ENCODE assay signal across 1 cellular context in genomic region chr15:80913541-80913940, GRCh38.
TF ChIP-seq lines count a peak whose summit lies in the region.

No MANE protein-coding gene starts in this region.

TF ChIP-seq in HepG2, 621 proteins besides CTCF, POLR2A, EP300 and RAD21 (continued from another document and continues in another):
- TF ChIP-seq ZNF609 (CRISPR knock-in tag; IDR thresholded peaks at IDR 0.05; ENCODE audit: borderline replicate concordance): no peak
- no peak for TF ChIP-seq CHCHD3 (CRISPR knock-in tag; IDR thresholded peaks at IDR 0.05)
- TF ChIP-seq ZBTB20 (CRISPR knock-in tag; IDR thresholded peaks at IDR 0.05; ENCODE audit: borderline replicate concordance, low read depth): no peak
- no peak for TF ChIP-seq NCOR1 (IDR thresholded peaks at IDR 0.05; ENCODE audit: borderline replicate concordance, low read length)
- TF ChIP-seq ZFP1 (CRISPR knock-in tag; IDR thresholded peaks at IDR 0.05): no peak
- TF ChIP-seq CBX2 (IDR thresholded peaks at IDR 0.05; ENCODE audit: low read depth, low read length): no peak
- TF ChIP-seq CBX2 (CRISPR knock-in tag; IDR thresholded peaks at IDR 0.05; ENCODE audit: low read depth): no peak
- TF ChIP-seq SP140L (CRISPR knock-in tag; IDR thresholded peaks at IDR 0.05; ENCODE audit: borderline replicate concordance): no peak
- no peak for TF ChIP-seq ZBTB38 (CRISPR knock-in tag; IDR thresholded peaks at IDR 0.05)
- no peak for TF ChIP-seq MED1 (CRISPR knock-in tag; IDR thresholded peaks at IDR 0.05)
- peak; percentile 70 for TF ChIP-seq FOXA3 (CRISPR knock-in tag; IDR thresholded peaks at IDR 0.05)
- TF ChIP-seq ZNF850 (CRISPR knock-in tag; conservative IDR thresholded peaks at IDR 0.05): no peak
- no peak for TF ChIP-seq TOE1 (CRISPR knock-in tag; IDR thresholded peaks at IDR 0.05)
- no peak for TF ChIP-seq HDAC2 (CRISPR knock-in tag; IDR thresholded peaks at IDR 0.05)
- TF ChIP-seq ZNF761 (CRISPR knock-in tag; conservative IDR thresholded peaks at IDR 0.05): no peak
- no peak for TF ChIP-seq HCFC1 (IDR thresholded peaks at IDR 0.05; ENCODE audit: low read depth, low read length)
- no peak for TF ChIP-seq CREBL2 (CRISPR knock-in tag; IDR thresholded peaks at IDR 0.05; ENCODE audit: borderline replicate concordance)
- TF ChIP-seq, protein P1, sequence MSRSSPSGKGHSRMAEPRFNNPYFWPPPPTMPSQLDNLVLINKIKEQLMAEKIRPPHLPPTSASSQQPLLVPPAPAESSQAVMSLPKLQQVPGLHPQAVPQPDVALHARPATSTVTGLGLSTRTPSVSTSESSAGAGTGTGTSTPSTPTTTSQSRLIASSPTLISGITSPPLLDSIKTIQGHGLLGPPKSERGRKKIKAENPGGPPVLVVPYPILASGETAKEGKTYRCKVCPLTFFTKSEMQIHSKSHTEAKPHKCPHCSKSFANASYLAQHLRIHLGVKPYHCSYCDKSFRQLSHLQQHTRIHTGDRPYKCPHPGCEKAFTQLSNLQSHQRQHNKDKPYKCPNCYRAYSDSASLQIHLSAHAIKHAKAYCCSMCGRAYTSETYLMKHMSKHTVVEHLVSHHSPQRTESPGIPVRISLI (CRISPR knock-in tag; IDR thresholded peaks at IDR 0.05; ENCODE audit: borderline replicate concordance): no peak
- TF ChIP-seq ZNF24 (IDR thresholded peaks at IDR 0.05): no peak
- TF ChIP-seq MEF2D (CRISPR knock-in tag; IDR thresholded peaks at IDR 0.05): no peak
- no peak for TF ChIP-seq ZNF572 (CRISPR knock-in tag; IDR thresholded peaks at IDR 0.05)
- TF ChIP-seq FOXA1 (IDR thresholded peaks at IDR 0.05): no peak
- peak; percentile 51; the same call in 1 of the 2 replicates for TF ChIP-seq FOXA1 (CRISPR knock-in tag; IDR thresholded peaks at IDR 0.05)
- TF ChIP-seq PPARG (CRISPR knock-in tag; conservative IDR thresholded peaks at IDR 0.05): 0 out of 2 replicates have a peak, but pooled peaks have one; percentile 13
- peak; percentile 66 for TF ChIP-seq ARID5B (CRISPR knock-in tag; IDR thresholded peaks at IDR 0.05)
- TF ChIP-seq ZBTB7A (CRISPR knock-in tag; IDR thresholded peaks at IDR 0.05): no peak
- TF ChIP-seq MIER2 (CRISPR knock-in tag; IDR thresholded peaks at IDR 0.05): no peak
- no peak for TF ChIP-seq ZNF121 (CRISPR knock-in tag; IDR thresholded peaks at IDR 0.05)
- no peak for TF ChIP-seq ZNF709 (CRISPR knock-in tag; IDR thresholded peaks at IDR 0.05)
- TF ChIP-seq, protein P2, sequence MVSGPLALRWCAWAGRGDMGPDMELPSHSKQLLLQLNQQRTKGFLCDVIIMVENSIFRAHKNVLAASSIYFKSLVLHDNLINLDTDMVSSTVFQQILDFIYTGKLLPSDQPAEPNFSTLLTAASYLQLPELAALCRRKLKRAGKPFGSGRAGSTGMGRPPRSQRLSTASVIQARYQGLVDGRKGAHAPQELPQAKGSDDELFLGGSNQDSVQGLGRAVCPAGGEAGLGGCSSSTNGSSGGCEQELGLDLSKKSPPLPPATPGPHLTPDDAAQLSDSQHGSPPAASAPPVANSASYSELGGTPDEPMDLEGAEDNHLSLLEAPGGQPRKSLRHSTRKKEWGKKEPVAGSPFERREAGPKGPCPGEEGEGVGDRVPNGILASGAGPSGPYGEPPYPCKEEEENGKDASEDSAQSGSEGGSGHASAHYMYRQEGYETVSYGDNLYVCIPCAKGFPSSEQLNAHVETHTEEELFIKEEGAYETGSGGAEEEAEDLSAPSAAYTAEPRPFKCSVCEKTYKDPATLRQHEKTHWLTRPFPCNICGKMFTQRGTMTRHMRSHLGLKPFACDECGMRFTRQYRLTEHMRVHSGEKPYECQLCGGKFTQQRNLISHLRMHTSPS (CRISPR knock-in tag; IDR thresholded peaks at IDR 0.05; ENCODE audit: low read depth): no peak
- TF ChIP-seq ZNF17 (CRISPR knock-in tag; IDR thresholded peaks at IDR 0.05): no peak
- TF ChIP-seq, protein P3, sequence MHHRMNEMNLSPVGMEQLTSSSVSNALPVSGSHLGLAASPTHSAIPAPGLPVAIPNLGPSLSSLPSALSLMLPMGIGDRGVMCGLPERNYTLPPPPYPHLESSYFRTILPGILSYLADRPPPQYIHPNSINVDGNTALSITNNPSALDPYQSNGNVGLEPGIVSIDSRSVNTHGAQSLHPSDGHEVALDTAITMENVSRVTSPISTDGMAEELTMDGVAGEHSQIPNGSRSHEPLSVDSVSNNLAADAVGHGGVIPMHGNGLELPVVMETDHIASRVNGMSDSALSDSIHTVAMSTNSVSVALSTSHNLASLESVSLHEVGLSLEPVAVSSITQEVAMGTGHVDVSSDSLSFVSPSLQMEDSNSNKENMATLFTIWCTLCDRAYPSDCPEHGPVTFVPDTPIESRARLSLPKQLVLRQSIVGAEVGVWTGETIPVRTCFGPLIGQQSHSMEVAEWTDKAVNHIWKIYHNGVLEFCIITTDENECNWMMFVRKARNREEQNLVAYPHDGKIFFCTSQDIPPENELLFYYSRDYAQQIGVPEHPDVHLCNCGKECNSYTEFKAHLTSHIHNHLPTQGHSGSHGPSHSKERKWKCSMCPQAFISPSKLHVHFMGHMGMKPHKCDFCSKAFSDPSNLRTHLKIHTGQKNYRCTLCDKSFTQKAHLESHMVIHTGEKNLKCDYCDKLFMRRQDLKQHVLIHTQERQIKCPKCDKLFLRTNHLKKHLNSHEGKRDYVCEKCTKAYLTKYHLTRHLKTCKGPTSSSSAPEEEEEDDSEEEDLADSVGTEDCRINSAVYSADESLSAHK (CRISPR knock-in tag; IDR thresholded peaks at IDR 0.05; ENCODE audit: borderline replicate concordance): no peak
- no peak for TF ChIP-seq AGO2 (optimal IDR thresholded peaks at IDR 0.05; ENCODE audit: low read depth, low read length)
- TF ChIP-seq FOXP1 (IDR thresholded peaks at IDR 0.05): no peak
- TF ChIP-seq FOXP1 (CRISPR knock-in tag; IDR thresholded peaks at IDR 0.05): peak; percentile 63
- TF ChIP-seq POGZ (CRISPR knock-in tag; IDR thresholded peaks at IDR 0.05): no peak
- no peak for TF ChIP-seq NFE2L1 (CRISPR knock-in tag; IDR thresholded peaks at IDR 0.05; ENCODE audit: borderline replicate concordance)
- TF ChIP-seq TRAFD1 (CRISPR knock-in tag; IDR thresholded peaks at IDR 0.05; ENCODE audit: borderline replicate concordance): no peak
- peak; percentile 100 for TF ChIP-seq ZNF792 (CRISPR knock-in tag; IDR thresholded peaks at IDR 0.05)
- TF ChIP-seq ZKSCAN8 (CRISPR knock-in tag; IDR thresholded peaks at IDR 0.05; ENCODE audit: borderline replicate concordance): no peak
- TF ChIP-seq ZNF580 (CRISPR knock-in tag; IDR thresholded peaks at IDR 0.05; ENCODE audit: borderline replicate concordance, low read depth): no peak
- no peak for TF ChIP-seq ZEB1 (IDR thresholded peaks at IDR 0.05; ENCODE audit: insufficient replicate concordance, low read depth)
- TF ChIP-seq, protein P4, sequence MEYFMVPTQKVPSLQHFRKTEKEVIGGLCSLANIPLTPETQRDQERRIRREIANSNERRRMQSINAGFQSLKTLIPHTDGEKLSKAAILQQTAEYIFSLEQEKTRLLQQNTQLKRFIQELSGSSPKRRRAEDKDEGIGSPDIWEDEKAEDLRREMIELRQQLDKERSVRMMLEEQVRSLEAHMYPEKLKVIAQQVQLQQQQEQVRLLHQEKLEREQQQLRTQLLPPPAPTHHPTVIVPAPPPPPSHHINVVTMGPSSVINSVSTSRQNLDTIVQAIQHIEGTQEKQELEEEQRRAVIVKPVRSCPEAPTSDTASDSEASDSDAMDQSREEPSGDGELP (IDR thresholded peaks at IDR 0.05; ENCODE audit: borderline replicate concordance, low read depth): no peak
- TF ChIP-seq ATF3 (CRISPR knock-in tag; IDR thresholded peaks at IDR 0.05): no peak
- TF ChIP-seq PHB2 (IDR thresholded peaks at IDR 0.05; ENCODE audit: partially characterized antibody): no peak
- no peak for TF ChIP-seq SOX6 (IDR thresholded peaks at IDR 0.05)
- TF ChIP-seq SOX6 (CRISPR knock-in tag; IDR thresholded peaks at IDR 0.05): 0 out of 2 replicates have a peak, but pooled peaks have one; percentile 35
- no peak for TF ChIP-seq ZNF160 (CRISPR knock-in tag; IDR thresholded peaks at IDR 0.05)
- TF ChIP-seq ZZZ3 (CRISPR knock-in tag; IDR thresholded peaks at IDR 0.05; ENCODE audit: borderline replicate concordance): no peak
- TF ChIP-seq ARNT (IDR thresholded peaks at IDR 0.05): no peak
- TF ChIP-seq NONO (IDR thresholded peaks at IDR 0.05): no peak
- TF ChIP-seq NONO (CRISPR knock-in tag; conservative IDR thresholded peaks at IDR 0.05): no peak
- TF ChIP-seq PLSCR1 (CRISPR knock-in tag; IDR thresholded peaks at IDR 0.05; ENCODE audit: borderline replicate concordance): no peak
- TF ChIP-seq DPF2 (CRISPR knock-in tag; IDR thresholded peaks at IDR 0.05; ENCODE audit: borderline replicate concordance, low read depth): no peak
- no peak for TF ChIP-seq ZSCAN29 (CRISPR knock-in tag; conservative IDR thresholded peaks at IDR 0.05)
